In genomic region chr21:25891596-25891995, GRCh38 we compare ENCODE assay signal across 24 cellular contexts.
"Had no signal": no experiment of that assay in that cellular context is flagged by ENCODE, and none has a peak within 500 bp of the region (broad histone marks: within the 10 kb centered on the region; RNA-seq: fewer than 3 reads in every experiment).

No MANE protein-coding gene starts in this region.

- H3K9me3 Mint-ChIP-seq: effector memory CD8-positive, alpha-beta T cell; naive thymus-derived CD8-positive, alpha-beta T cell; stimulated activated effector memory CD8-positive, alpha-beta T cell treated with anti-CD3 and anti-CD28 coated beads, Interleukin-12 subunit alpha, Interleukin-12 subunit beta, amount 100 ng/mL, for 72 hours had no signal

- H3K4me1 Mint-ChIP-seq: nephron progenitor cell; stimulated activated effector memory CD8-positive, alpha-beta T cell treated with anti-CD3 and anti-CD28 coated beads, Interleukin-12 subunit alpha, Interleukin-12 subunit beta, amount 100 ng/mL, for 72 hours had no signal

- H3K27me3 ChIP-seq: esophagus squamous epithelium, right atrium auricular region, stomach, thyroid gland, vagina had no signal

- H3K27me3 Mint-ChIP-seq: naive thymus-derived CD8-positive, alpha-beta T cell had no signal

- H3K9me3 ChIP-seq: esophagus squamous epithelium, left ventricle myocardium inferior, lower lobe of right lung, prostate gland, right atrium auricular region, stomach, thyroid gland, vagina had no signal

- DNase-seq: cortex of kidney; effector memory CD8-positive, alpha-beta T cell; erythroblast; esophagus squamous epithelium; foreskin melanocyte; glutamatergic neuron; immature natural killer cell; islet precursor cell; kidney glomerular epithelial cell; left colon; left ventricle myocardium inferior; lower lobe of right lung; naive thymus-derived CD8-positive, alpha-beta T cell; nephron progenitor cell; stimulated activated CD4-positive, alpha-beta T cell treated with anti-CD3 and anti-CD28 coated beads, Interleukin-12 subunit alpha, Interleukin-12 subunit beta, amount 100 ng/mL, for 4 hours; stimulated activated naive CD4-positive, alpha-beta T cell treated with Interleukin-2 at 50 U/mL for 16 hours; stomach; thyroid gland; trophoblast cell had no signal

- H3K27ac Mint-ChIP-seq: effector memory CD8-positive, alpha-beta T cell; immature natural killer cell; naive thymus-derived CD8-positive, alpha-beta T cell; nephron progenitor cell; stimulated activated effector memory CD8-positive, alpha-beta T cell treated with anti-CD3 and anti-CD28 coated beads, Interleukin-12 subunit alpha, Interleukin-12 subunit beta, amount 100 ng/mL, for 72 hours had no signal

- H3K36me3 ChIP-seq: prostate gland, vagina had no signal

- H3K4me3 ChIP-seq: esophagus squamous epithelium, left ventricle myocardium inferior, lower lobe of right lung, prostate gland, right atrium auricular region, smooth muscle cell, stomach, thyroid gland, vagina had no signal

- H3K27ac ChIP-seq: esophagus squamous epithelium, left ventricle myocardium inferior, lower lobe of right lung, prostate gland, right atrium auricular region, stomach, thyroid gland, vagina had no signal

- H3K4me1 ChIP-seq: prostate gland, vagina had no signal

- H3K4me3 Mint-ChIP-seq: effector memory CD8-positive, alpha-beta T cell; immature natural killer cell; naive thymus-derived CD8-positive, alpha-beta T cell; nephron progenitor cell; stimulated activated effector memory CD8-positive, alpha-beta T cell treated with anti-CD3 and anti-CD28 coated beads, Interleukin-12 subunit alpha, Interleukin-12 subunit beta, amount 100 ng/mL, for 72 hours had no signal

- H3K36me3 Mint-ChIP-seq: immature natural killer cell; stimulated activated effector memory CD8-positive, alpha-beta T cell treated with anti-CD3 and anti-CD28 coated beads, Interleukin-12 subunit alpha, Interleukin-12 subunit beta, amount 100 ng/mL, for 72 hours had no signal
